Comparison of ENCODE assay signal across 1 cellular context in genomic region chr15:65530318-65531111, GRCh38.
A peak's percentile ranks its signal among the peaks of the same experiment; 100 is the strongest.
TF ChIP-seq lines count a peak whose summit lies in the region.

Gene HACD3, plus strand, starts transcription at chr15:65530463. Its CDS starts 169 bp downstream, at chr15:65530632.

TF ChIP-seq in HEK293, 187 proteins besides CTCF, POLR2A, EP300 and RAD21 (continued from another document):
- TF ChIP-seq ZNF654 (tag by site-specific recombination; IDR thresholded peaks at IDR 0.05; ENCODE audit: low read depth) (no peak), ZNF292 (tag by site-specific recombination; IDR thresholded peaks at IDR 0.05; ENCODE audit: borderline replicate concordance, low read depth) (no peak), ZNF610 (tag by site-specific recombination; IDR thresholded peaks at IDR 0.05; ENCODE audit: borderline replicate concordance) (peak; percentile 72), ZEB2 (tag by site-specific recombination; IDR thresholded peaks at IDR 0.05) (peak; percentile 93), ZFP37 (tag by site-specific recombination; IDR thresholded peaks at IDR 0.05) (peak; percentile 87; the same call in 1 of the 2 replicates), ZNF571 (tag by site-specific recombination; IDR thresholded peaks at IDR 0.05) (no peak), ZNF558 (tag by site-specific recombination; IDR thresholded peaks at IDR 0.05) (no peak), ZNF785 (tag by site-specific recombination; IDR thresholded peaks at IDR 0.05) (peak; percentile 82), ZNF585B (tag by site-specific recombination; IDR thresholded peaks at IDR 0.05) (no peak), HOXA7 (CRISPR knock-in tag; IDR thresholded peaks at IDR 0.05; ENCODE audit: borderline replicate concordance) (no peak), ZNF169 (tag by site-specific recombination; IDR thresholded peaks at IDR 0.05) (no peak), ZNF768 (tag by site-specific recombination; IDR thresholded peaks at IDR 0.05) (no peak), ZNF664 (tag by site-specific recombination; IDR thresholded peaks at IDR 0.05) (no peak)
